11 cellular contexts compared by ENCODE assay signal in genomic region chr19:29620931-29621351, GRCh38. TPM values are rescaled to one million over a fixed set of nuclear protein-coding genes. Genes with fewer than 3 reads are reported as not detected.
A peak's percentile ranks its signal among the peaks of the same experiment; 100 is the strongest.
DNase-seq lines count a peak whose midpoint lies in the region; ATAC-seq and TF ChIP-seq lines count a peak whose summit lies in the region.
"Had no signal": no experiment of that assay in that cellular context is flagged by ENCODE, and none has a peak within 500 bp of the region (broad histone marks: within the 10 kb centered on the region; RNA-seq: fewer than 3 reads in every experiment).

No MANE protein-coding gene starts in this region.

- no peak overlapping the region for H2BK120ac ChIP-seq in H9 (ENCODE audit: low read depth, low read length, poor library complexity, severe bottlenecking)

- no peak overlapping the region; the same call in 1 of the 2 replicates for H3K14ac ChIP-seq in H9 (ENCODE audit: insufficient read depth, low read length)

- H3K4me2 ChIP-seq in H9 (ENCODE audit: insufficient read depth, insufficient read length, low read length), result no peak overlapping the region

- H3K18ac ChIP-seq in H9 (ENCODE audit: insufficient read length, low read depth, low read length), result no peak overlapping the region

- ATAC-seq in naive thymus-derived CD8-positive, alpha-beta T cell, result peak; percentile 29 to 41
- no peak for ATAC-seq in GM21528 (IDR thresholded peaks at IDR 0.05; ENCODE audit: low FRiP score, unreplicated experiment)

- no peaks in the 10 kb centered on the region for H3K27me3 Mint-ChIP-seq in naive thymus-derived CD8-positive, alpha-beta T cell
- no peaks in the 10 kb centered on the region for H3K27me3 Mint-ChIP-seq in stimulated activated naive CD8-positive, alpha-beta T cell treated with anti-CD3 and anti-CD28 coated beads, Interleukin-15, Interleukin-2, amounts not matched to agents 100 ng/mL and 50 ng/mL, for 24 hours
- H3K27me3 Mint-ChIP-seq in H9 (ENCODE audit: low read depth), result no peaks in the 10 kb centered on the region; the same call in 1 of the 2 replicates

- H3K27ac ChIP-seq in H9 (ENCODE audit: insufficient read length, low read depth, low read length), result no peak overlapping the region

- no peak for TF ChIP-seq CTCF in H9 (conservative IDR thresholded peaks at IDR 0.05)

- H4K20me1 ChIP-seq in H9 (ENCODE audit: control insufficient read depth, insufficient read depth, insufficient read length), result no peaks in the 10 kb centered on the region

- H3K4me1 ChIP-seq in H9 (ENCODE audit: insufficient read depth, low read length), result no peaks in the 10 kb centered on the region

- no peaks in the 10 kb centered on the region for H3K27me3 ChIP-seq in H9 (ENCODE audit: insufficient read depth, low read length)

- POLR2A ChIA-PET in naive thymus-derived CD8-positive, alpha-beta T cell (lab: Charles Lee), result interaction anchor here (1.0 to 3.5 kb wide), 6 partner anchors 10 to 61 kb away, joined by 3 to 26 read pairs (median 4); partner anchors contain the start of gene POP4

- H3K79me1 ChIP-seq in H9 (ENCODE audit: insufficient read depth, low read depth, low read length, poor library complexity, severe bottlenecking), result no peaks in the 10 kb centered on the region

- H4K8ac ChIP-seq in H9 (replicated peaks; ENCODE audit: insufficient read length, low read depth, low read length), result no peak overlapping the region

- no peak overlapping the region for H2BK15ac ChIP-seq in H9 (ENCODE audit: low read depth, low read length)

- no CpG with 5 or more reads among the region's 15 CpGs for WGBS in H9 (ENCODE audit: extremely low coverage, insufficient read length, low lambda C conversion rate)

- H2BK20ac ChIP-seq in H9 (ENCODE audit: low read depth, low read length, poor library complexity, severe bottlenecking), result no peak overlapping the region

- H3T11ph ChIP-seq in H9 (ENCODE audit: low read length), result no peak overlapping the region

- H3K4me1 Mint-ChIP-seq in naive thymus-derived CD8-positive, alpha-beta T cell, result peaks cover 31 to 51% (median 43%) of the 10 kb centered on the region in 4 donors
- H3K4me1 Mint-ChIP-seq in stimulated activated naive CD8-positive, alpha-beta T cell treated with anti-CD3 and anti-CD28 coated beads, Interleukin-15, Interleukin-2, amounts not matched to agents 100 ng/mL and 50 ng/mL, for 24 hours (ENCODE audit: low read depth), result peaks cover 47% of the 10 kb centered on the region
- H3K4me1 Mint-ChIP-seq in H9, result peaks cover 12 to 13% of the 10 kb centered on the region in 2 experiments

- H3K23ac ChIP-seq in H9 (ENCODE audit: insufficient read length, low read depth, low read length), result no peak overlapping the region

- H3K4me3 Mint-ChIP-seq in naive thymus-derived CD8-positive, alpha-beta T cell, result peak overlapping the region; percentile 38 to 85 (median 69)
- H3K4me3 Mint-ChIP-seq in stimulated activated naive CD8-positive, alpha-beta T cell treated with anti-CD3 and anti-CD28 coated beads, Interleukin-15, Interleukin-2, amounts not matched to agents 100 ng/mL and 50 ng/mL, for 24 hours, result peak overlapping the region; percentile 57
- H3K4me3 Mint-ChIP-seq in H9, result no peak overlapping the region

- H3K27ac Mint-ChIP-seq in naive thymus-derived CD8-positive, alpha-beta T cell, result peak overlapping the region in 9 of 10 donors; percentile 25 to 88 (median 53)
- peak overlapping the region; percentile 85 for H3K27ac Mint-ChIP-seq in stimulated activated naive CD8-positive, alpha-beta T cell treated with anti-CD3 and anti-CD28 coated beads, Interleukin-15, Interleukin-2, amounts not matched to agents 100 ng/mL and 50 ng/mL, for 24 hours
- no peak overlapping the region for H3K27ac Mint-ChIP-seq in H9

- no peaks in the 10 kb centered on the region for H3K9me3 ChIP-seq in H9 (ENCODE audit: control insufficient read depth, low read depth, low read length)

- H3K56ac ChIP-seq in H9 (ENCODE audit: insufficient read length, low read depth, low read length), result no peak overlapping the region

- H2AK5ac ChIP-seq in H9 (ENCODE audit: insufficient read length, low read length), result no peak overlapping the region

- no peak overlapping the region for H4K91ac ChIP-seq in H9 (ENCODE audit: insufficient read length, low read depth, low read length)

- no peak overlapping the region for H3K9ac ChIP-seq in H9 (ENCODE audit: extremely low read depth, insufficient read length, low read length)

- H3K79me2 ChIP-seq in H9 (ENCODE audit: insufficient read depth, low read length), result no peaks in the 10 kb centered on the region

- no peak overlapping the region for H2BK12ac ChIP-seq in H9 (ENCODE audit: insufficient read length, low read depth, low read length)

- no peak overlapping the region for H2AFZ ChIP-seq in H9 (ENCODE audit: low read length)

- no peak overlapping the region for H3K4ac ChIP-seq in H9 (ENCODE audit: low read depth, low read length)

- H2BK5ac ChIP-seq in H9 (ENCODE audit: insufficient read length, low read length), result no peak overlapping the region

- peak; percentile 51 for DNase-seq in NK-92 treated with Interleukin-12 subunit alpha and Interleukin-12 subunit beta, amount 100 ng/mL, for 24 hours (lab: John Stamatoyannopoulos, UW)
- DNase-seq in NK-92 (lab: John Stamatoyannopoulos, UW; ENCODE audit: unreplicated experiment), result no peak
- peak; percentile 20 for DNase-seq in activated T-helper 1 cell treated with Interleukin-2 at 50 U/mL for 16 hours (ENCODE audit: low read depth)
- DNase-seq in naive thymus-derived CD8-positive, alpha-beta T cell, result peak in 3 of 10 donors; percentile 16 to 52 (median 17)
- no peak for DNase-seq in H9
- DNase-seq in NCI-H226, result no peak
- DNase-seq: EL, naive B cell, NCI-H1105 treated with DMSO at 0.1 percent for 48 hours had no signal

- H3K9me3 Mint-ChIP-seq in naive thymus-derived CD8-positive, alpha-beta T cell, result no peaks in the 10 kb centered on the region
- H3K9me3 Mint-ChIP-seq in stimulated activated naive CD8-positive, alpha-beta T cell treated with anti-CD3 and anti-CD28 coated beads, Interleukin-15, Interleukin-2, amounts not matched to agents 100 ng/mL and 50 ng/mL, for 24 hours, result no peaks in the 10 kb centered on the region
- H3K9me3 Mint-ChIP-seq in H9, result no peaks in the 10 kb centered on the region
- H3K9me3 Mint-ChIP-seq: naive B cell had no signal

- H3K36me3 Mint-ChIP-seq in naive thymus-derived CD8-positive, alpha-beta T cell, result peaks cover 0 to 7% (median 0%) of the 10 kb centered on the region in 3 donors
- peaks cover 4% of the 10 kb centered on the region for H3K36me3 Mint-ChIP-seq in stimulated activated naive CD8-positive, alpha-beta T cell treated with anti-CD3 and anti-CD28 coated beads, Interleukin-15, Interleukin-2, amounts not matched to agents 100 ng/mL and 50 ng/mL, for 24 hours (ENCODE audit: low read depth)
- H3K36me3 Mint-ChIP-seq in H9 (ENCODE audit: insufficient read depth in 1 of 3, low read depth in 3 of 3), result peaks cover 0 to 5% (median 2%) of the 10 kb centered on the region in 3 experiments; a peak in 4 of 7 replicates

- no peaks in the 10 kb centered on the region for H3K23me2 ChIP-seq in H9 (ENCODE audit: insufficient read length, low read depth, low read length, poor library complexity, severe bottlenecking)

- H4K5ac ChIP-seq in H9 (ENCODE audit: insufficient read length, low read depth, low read length), result no peak overlapping the region

RNA-seq across cellular contexts. Expression of gene POP4, which starts 14.9 kb away (rescaled TPM):
- total RNA-seq in naive thymus-derived CD8-positive, alpha-beta T cell, result 10 to 100 TPM; 67.5 to 67.9 TPM
- polyA plus RNA-seq in naive thymus-derived CD8-positive, alpha-beta T cell, result 100 to 1,000 TPM; 125 to 130 (median 127) TPM
- 51.4 and 53.6 TPM in 2 replicates for total RNA-seq in H9 (2021)

RNA-seq across cellular contexts. Expression of gene PLEKHF1, which starts 44.3 kb away (rescaled TPM):
- total RNA-seq in naive thymus-derived CD8-positive, alpha-beta T cell, result 10 to 100 TPM; 18.0 to 19.8 TPM
- 10 to 100 TPM in 2 of 3 donors, 1 to 10 TPM in 1; 3.8 to 19.7 (median 15.5) TPM for polyA plus RNA-seq in naive thymus-derived CD8-positive, alpha-beta T cell
- total RNA-seq in H9 (2021), result 4.9 and 5.0 TPM in 2 replicates

Comparison
In these comparisons a context has a peak if more than half of its experiments do, and no peak if none do; other contexts are left out.
1. DNase-seq: peak in NK-92 treated with Interleukin-12 subunit alpha and Interleukin-12 subunit beta, amount 100 ng/mL, for 24 hours (single experiment) and activated T-helper 1 cell treated with Interleukin-2 at 50 U/mL for 16 hours (single experiment); none in NK-92 (single experiment), H9 (single experiment) and NCI-H226 (single experiment).
2. H3K27ac Mint-ChIP-seq: peak in naive thymus-derived CD8-positive, alpha-beta T cell (9 of 10) and stimulated activated naive CD8-positive, alpha-beta T cell treated with anti-CD3 and anti-CD28 coated beads, Interleukin-15, Interleukin-2, amounts not matched to agents 100 ng/mL and 50 ng/mL, for 24 hours (single experiment); none in H9 (0 of 3).
3. H3K4me3 Mint-ChIP-seq: peak in naive thymus-derived CD8-positive, alpha-beta T cell (10 of 10) and stimulated activated naive CD8-positive, alpha-beta T cell treated with anti-CD3 and anti-CD28 coated beads, Interleukin-15, Interleukin-2, amounts not matched to agents 100 ng/mL and 50 ng/mL, for 24 hours (single experiment); none in H9 (0 of 2).